Comparison of ENCODE assay signal across 8 cellular contexts in genomic region chr19:49533551-49534488, GRCh38. TPM values are rescaled to one million over a fixed set of nuclear protein-coding genes. Genes with fewer than 3 reads are reported as not detected.
DNase-seq lines count a peak whose midpoint lies in the region; ATAC-seq and TF ChIP-seq lines count a peak whose summit lies in the region.

No MANE protein-coding gene starts in this region.

- no peaks in the 10 kb centered on the region; the same call in 1 of the 2 replicates for H3K4me1 ChIP-seq in PC-9 (replicated peaks; ENCODE audit: insufficient read depth)
- H3K4me1 ChIP-seq in osteoblast (ENCODE audit: insufficient read depth, low read length): peaks cover 13% of the 10 kb centered on the region
- peaks cover 4 to 15% of the 10 kb centered on the region in 2 donors for H3K4me1 ChIP-seq in thyroid gland

- 10 to 16% methylated on average over 14 to 23 of the region's 87 CpGs for WGBS in thyroid gland, 2 donors

- no peak; the same call in 1 of the 2 replicates for TF ChIP-seq CTCF in PC-9 (conservative IDR thresholded peaks at IDR 0.05)
- no peak for TF ChIP-seq CTCF in osteoblast (IDR thresholded peaks at IDR 0.05; ENCODE audit: extremely low read depth, low read depth, low read length)
- peak in 2 of 6 experiments; percentile 9 to 28 for TF ChIP-seq CTCF in thyroid gland (IDR thresholded peaks at IDR 0.05)

- TF ChIP-seq POLR2A in thyroid gland (IDR thresholded peaks at IDR 0.05): no peak

- no peaks in the 10 kb centered on the region for H3K9me2 ChIP-seq in PC-9 (ENCODE audit: insufficient read depth)

- H3K27me3 ChIP-seq in PC-9 (ENCODE audit: insufficient read depth, low read depth) (no peaks in the 10 kb centered on the region), osteoblast (ENCODE audit: insufficient read depth, low read length) (no peaks in the 10 kb centered on the region), thyroid gland (no peaks in the 10 kb centered on the region)

- intact Hi-C loops in PC-9 (cut with micrococcal nuclease; ENCODE audit: unreplicated experiment): no loop called here
- intact Hi-C loops in activated T-helper 2 cell treated with anti-CD3 and anti-CD28 coated beads, Interferon-gamma antibody, Interleukin-2, Interleukin-4, amounts not matched to agents 10 μg/mL and 5 μg/mL and 100 μg/mL, durations not matched to agents 14 hours and 24 hours and 36 hours (cut with micrococcal nuclease): no loop called here
- intact Hi-C loops in thyroid gland (cut with DNase I): no loop called here

- peak overlapping the region; percentile 64 for H3K27ac Mint-ChIP-seq in activated T-helper 2 cell treated with anti-CD3 and anti-CD28 coated beads, Interferon-gamma antibody, Interleukin-2, Interleukin-4, amounts not matched to agents 10 μg/mL and 5 μg/mL and 100 μg/mL, durations not matched to agents 14 hours and 24 hours and 36 hours

- peak; percentile 77 for ATAC-seq in HG03175 (IDR thresholded peaks at IDR 0.05; ENCODE audit: unreplicated experiment)

- peak overlapping the region; percentile 91 for H3K4me2 ChIP-seq in PC-9
- H3K4me2 ChIP-seq in osteoblast (ENCODE audit: insufficient read depth, low read length): peak overlapping the region; percentile 60

- H3F3A ChIP-seq in PC-9 (ENCODE audit: insufficient read depth, low read depth): peaks cover 12% of the 10 kb centered on the region; the same call in 1 of the 2 replicates

- H3K9me3 Mint-ChIP-seq in activated T-helper 2 cell treated with anti-CD3 and anti-CD28 coated beads, Interferon-gamma antibody, Interleukin-2, Interleukin-4, amounts not matched to agents 10 μg/mL and 5 μg/mL and 100 μg/mL, durations not matched to agents 14 hours and 24 hours and 36 hours: no peaks in the 10 kb centered on the region

- H3K4me3 Mint-ChIP-seq in activated T-helper 2 cell treated with anti-CD3 and anti-CD28 coated beads, Interferon-gamma antibody, Interleukin-2, Interleukin-4, amounts not matched to agents 10 μg/mL and 5 μg/mL and 100 μg/mL, durations not matched to agents 14 hours and 24 hours and 36 hours (ENCODE audit: low read depth): peak overlapping the region; percentile 80

- CTCF ChIA-PET in PC-9 (lab: Charles Lee): interaction anchor here (0.6 kb wide), 1 partner anchor 13 kb away, joined by 4 read pairs; no protein-coding TSS in a partner anchor

- peaks cover 4% of the 10 kb centered on the region for H3K27me3 Mint-ChIP-seq in activated T-helper 2 cell treated with anti-CD3 and anti-CD28 coated beads, Interferon-gamma antibody, Interleukin-2, Interleukin-4, amounts not matched to agents 10 μg/mL and 5 μg/mL and 100 μg/mL, durations not matched to agents 14 hours and 24 hours and 36 hours (ENCODE audit: low read depth)

- H3K9me3 ChIP-seq in PC-9 (ENCODE audit: insufficient read depth, low read depth) (no peaks in the 10 kb centered on the region), osteoblast (ENCODE audit: low read depth, low read length) (no peaks in the 10 kb centered on the region), thyroid gland (no peaks in the 10 kb centered on the region)

- peak overlapping the region; percentile 87 for H3K4me3 ChIP-seq in PC-9
- peak overlapping the region; percentile 63 for H3K4me3 ChIP-seq in osteoblast (ENCODE audit: insufficient read depth, low read length)
- H3K4me3 ChIP-seq in thyroid gland (replicated peaks in 1 of 3): peak overlapping the region in 2 of 3 donors; percentile 50 to 65

- H4K20me1 ChIP-seq in PC-9 (ENCODE audit: insufficient read depth): peaks cover 3% of the 10 kb centered on the region; the same call in 1 of the 2 replicates
- H4K20me1 ChIP-seq in osteoblast (ENCODE audit: insufficient read depth, low read length): peaks cover 32% of the 10 kb centered on the region

- H3K27ac ChIP-seq in PC-9 (no peak overlapping the region), osteoblast (ENCODE audit: low read depth, low read length) (peak overlapping the region; percentile 37), thyroid gland (no peak overlapping the region)

- POLR2A ChIA-PET in PC-9 (lab: Charles Lee; ENCODE audit: unreplicated experiment): no interaction called here

- H3K79me2 ChIP-seq in PC-9 (ENCODE audit: low read depth) (no peaks in the 10 kb centered on the region), osteoblast (ENCODE audit: insufficient read depth, low read length) (peaks cover 50% of the 10 kb centered on the region)

- H3K36me3 Mint-ChIP-seq in activated T-helper 2 cell treated with anti-CD3 and anti-CD28 coated beads, Interferon-gamma antibody, Interleukin-2, Interleukin-4, amounts not matched to agents 10 μg/mL and 5 μg/mL and 100 μg/mL, durations not matched to agents 14 hours and 24 hours and 36 hours (ENCODE audit: low read depth): no peaks in the 10 kb centered on the region

- peak; percentile 10 for DNase-seq in SKM-1 (lab: John Stamatoyannopoulos, UW; ENCODE audit: unreplicated experiment)
- no peak for DNase-seq in SKM-1 treated with dmso at 0.1 percent for 144 hours (lab: John Stamatoyannopoulos, UW; ENCODE audit: unreplicated experiment)
- peak; percentile 61 to 73 for DNase-seq in PC-9
- peak; percentile 79 for DNase-seq in activated T-helper 2 cell treated with anti-CD3 and anti-CD28 coated beads, Interferon-gamma antibody, Interleukin-2, Interleukin-4, amounts not matched to agents 10 μg/mL and 5 μg/mL and 100 μg/mL, durations not matched to agents 14 hours and 24 hours and 36 hours (ENCODE audit: low spot score)
- DNase-seq in foreskin melanocyte: peak; percentile 60
- DNase-seq in osteoblast (ENCODE audit: insufficient read length, low spot score, missing footprints): peak; percentile 93
- peak; percentile 69 to 78 for DNase-seq in thyroid gland

- H3K4me1 Mint-ChIP-seq in activated T-helper 2 cell treated with anti-CD3 and anti-CD28 coated beads, Interferon-gamma antibody, Interleukin-2, Interleukin-4, amounts not matched to agents 10 μg/mL and 5 μg/mL and 100 μg/mL, durations not matched to agents 14 hours and 24 hours and 36 hours (ENCODE audit: low read depth): peaks cover 18% of the 10 kb centered on the region

- H3K36me3 ChIP-seq in PC-9 (ENCODE audit: low read depth) (no peaks in the 10 kb centered on the region), osteoblast (ENCODE audit: insufficient read depth, low read length) (peaks cover 58% of the 10 kb centered on the region), thyroid gland (no peaks in the 10 kb centered on the region)

- BruUV-seq in PC-9 (replicated peaks; lab: Mats Ljungman, UMichigan): no TSS peak

- H2AFZ ChIP-seq in PC-9 (peak overlapping the region; percentile 86), osteoblast (ENCODE audit: low read length) (no peak overlapping the region)

RNA-seq across cellular contexts. Expression of gene RCN3, which starts 6.0 kb away (rescaled TPM):
- total RNA-seq in PC-9 (2021): 0.75 and 0.96 TPM in 2 replicates
- total RNA-seq in activated T-helper 2 cell treated with anti-CD3 and anti-CD28 coated beads, Interferon-gamma antibody, Interleukin-2, Interleukin-4, amounts not matched to agents 10 μg/mL and 5 μg/mL and 100 μg/mL, durations not matched to agents 14 hours and 24 hours and 36 hours: 3.2 and 3.8 TPM in 2 replicates
- total RNA-seq in osteoblast: 346 and 377 TPM in 2 replicates
- 10 to 100 TPM in 3 of 4 donors, 1 to 10 TPM in 1; 9.7 to 12.6 (median 11.3) TPM for total RNA-seq in thyroid gland

RNA-seq across cellular contexts. Expression of gene FCGRT, which starts 21.4 kb away (rescaled TPM):
- total RNA-seq in PC-9 (2021): 4.8 and 6.7 TPM in 2 replicates
- 1.8 and 2.2 TPM in 2 replicates for total RNA-seq in activated T-helper 2 cell treated with anti-CD3 and anti-CD28 coated beads, Interferon-gamma antibody, Interleukin-2, Interleukin-4, amounts not matched to agents 10 μg/mL and 5 μg/mL and 100 μg/mL, durations not matched to agents 14 hours and 24 hours and 36 hours
- 67.5 and 75.6 TPM in 2 replicates for total RNA-seq in osteoblast
- 100 to 1,000 TPM; 149 to 248 (median 180) TPM for total RNA-seq in thyroid gland

RNA-seq across cellular contexts. Expression of gene RPS11, which starts 37.6 kb away (rescaled TPM):
- total RNA-seq in PC-9 (2021) (1,702 and 2,282 TPM in 2 replicates), osteoblast (2,306 and 3,079 TPM in 2 replicates), thyroid gland (1,000 to 10,000 TPM; 1,543 to 4,390 (median 2,518) TPM)
- total RNA-seq in activated T-helper 2 cell treated with anti-CD3 and anti-CD28 coated beads, Interferon-gamma antibody, Interleukin-2, Interleukin-4, amounts not matched to agents 10 μg/mL and 5 μg/mL and 100 μg/mL, durations not matched to agents 14 hours and 24 hours and 36 hours: 2,145 and 2,173 TPM in 2 replicates

RNA-seq across cellular contexts. Expression of gene RPL13A, which starts 46.4 kb away (rescaled TPM):
- total RNA-seq in PC-9 (2021) (2,360 and 3,865 TPM in 2 replicates), osteoblast (2,082 and 2,185 TPM in 2 replicates), thyroid gland (1,000 to 10,000 TPM; 1,542 to 2,853 (median 2,123) TPM)
- 3,221 and 3,346 TPM in 2 replicates for total RNA-seq in activated T-helper 2 cell treated with anti-CD3 and anti-CD28 coated beads, Interferon-gamma antibody, Interleukin-2, Interleukin-4, amounts not matched to agents 10 μg/mL and 5 μg/mL and 100 μg/mL, durations not matched to agents 14 hours and 24 hours and 36 hours

RNA-seq across cellular contexts. Expression of gene NOSIP, which starts 46.5 kb away (rescaled TPM):
- total RNA-seq in PC-9 (2021) (63.6 and 71.3 TPM in 2 replicates), osteoblast (57.5 and 68.0 TPM in 2 replicates), thyroid gland (10 to 100 TPM; 46.1 to 94.6 (median 64.7) TPM)
- total RNA-seq in activated T-helper 2 cell treated with anti-CD3 and anti-CD28 coated beads, Interferon-gamma antibody, Interleukin-2, Interleukin-4, amounts not matched to agents 10 μg/mL and 5 μg/mL and 100 μg/mL, durations not matched to agents 14 hours and 24 hours and 36 hours: 64.8 and 67.1 TPM in 2 replicates

Comparison
In these comparisons a context has a peak if more than half of its experiments do, and no peak if none do; other contexts are left out.
1. RNA of gene RCN3, which starts 6.0 kb away (total RNA-seq): 346 to 377 TPM in osteoblast; 9.7 to 12.6 TPM in thyroid gland, 3.2 to 3.8 TPM in activated T-helper 2 cell treated with anti-CD3 and anti-CD28 coated beads, Interferon-gamma antibody, Interleukin-2, Interleukin-4, amounts not matched to agents 10 μg/mL and 5 μg/mL and 100 μg/mL, durations not matched to agents 14 hours and 24 hours and 36 hours and 0.75 to 0.96 TPM in PC-9; every median in the first group is over 10 times any median in the second.
2. Peak in every context shown above with its lines, with median percentiles within 50 percentile points of each other: H3K4me3 ChIP-seq.